ENCODE assay signal across 8 cellular contexts in genomic region chr22:43013355-43014061, GRCh38. TPM values are rescaled to one million over a fixed set of nuclear protein-coding genes. Genes with fewer than 3 reads are reported as not detected.
DNase-seq lines count a peak whose midpoint lies in the region; ATAC-seq, FAIRE-seq and TF ChIP-seq lines count a peak whose summit lies in the region.

No MANE protein-coding gene starts in this region.

- H2BK20ac ChIP-seq in H1 (ENCODE audit: low read length) = no peak overlapping the region

- no peak overlapping the region; the same call in 1 of the 2 replicates for H3K18ac ChIP-seq in H1 (ENCODE audit: extremely low read depth, low read length)

- H4K5ac ChIP-seq in H1 (ENCODE audit: insufficient read length, low read depth, low read length) = no peak overlapping the region

- no peak overlapping the region for H2AK5ac ChIP-seq in H1 (ENCODE audit: low read depth, low read length)

- TF ChIP-seq RAD21 in H1 (IDR thresholded peaks at IDR 0.05 in 1 of 2, conservative IDR thresholded peaks at IDR 0.05 in 1 of 2; ENCODE audit: low read depth in 2 of 2, low read length in 2 of 2) = no peak

- H2BK12ac ChIP-seq in H1 (ENCODE audit: low read depth, low read length) = no peak overlapping the region

- H3K27me3 ChIP-seq in H1 (replicated peaks in 1 of 4; ENCODE audit: control insufficient read depth in 3 of 4, extremely low read depth in 1 of 4, insufficient read depth in 3 of 4, low read length in 3 of 4) (peaks cover 0 to 5% (median 3%) of the 10 kb centered on the region in 4 experiments; a peak in 4 of 7 replicates), osteoblast (ENCODE audit: insufficient read depth, low read length) (no peaks in the 10 kb centered on the region)

- H2AFZ ChIP-seq in H1 (ENCODE audit: low read length) = no peak overlapping the region
- no peak overlapping the region for H2AFZ ChIP-seq in osteoblast (ENCODE audit: low read length)

- no peak for FAIRE-seq in H1 (lab: Jason Lieb, UNC)

- H2BK15ac ChIP-seq in H1 (ENCODE audit: low read length) = no peak overlapping the region

- no peak for ATAC-seq in GM18519 (IDR thresholded peaks at IDR 0.05; ENCODE audit: low FRiP score, unreplicated experiment)

- WGBS in H1 (ENCODE audit: extremely low coverage in 1 of 2, insufficient coverage in 1 of 2, insufficient read length in 1 of 2, insufficient replicate concordance in 2 of 2, low coverage in 1 of 2, low lambda C conversion rate in 2 of 2, missing lambda C conversion rate in 1 of 2), 2 experiments = 65% methylated on average over 9 of the region's 9 CpGs; no CpG with 5 or more reads in 1 of the 2 experiments

- H3K4me1 ChIP-seq in H1 (replicated peaks in 1 of 4; ENCODE audit: control insufficient read depth in 3 of 4, insufficient read depth in 4 of 4, low read length in 3 of 4) (peaks cover 7 to 16% (median 10%) of the 10 kb centered on the region in 4 experiments), osteoblast (ENCODE audit: insufficient read depth, low read length) (peaks cover 32% of the 10 kb centered on the region)

- POLR2A ChIA-PET in H1 (lab: Charles Lee; ENCODE audit: partially characterized antibody) = interaction anchor here (0.6 to 7.5 kb wide), 16 partner anchors 9 to 399 kb away, joined by 3 to 94 read pairs (median 14); partner anchors contain the start of gene POLDIP3

- CTCF ChIA-PET in H1 (lab: Charles Lee; ENCODE audit: partially characterized antibody) = interaction anchor here (0.9 to 3.2 kb wide), 9 partner anchors 9 to 146 kb away, joined by 3 to 9 read pairs (median 4); no protein-coding TSS in a partner anchor

- peaks cover 11 to 16% of the 10 kb centered on the region in 2 experiments for H4K20me1 ChIP-seq in H1 (replicated peaks in 1 of 2; ENCODE audit: control insufficient read depth in 1 of 2, insufficient read depth in 2 of 2, low read length in 2 of 2)
- H4K20me1 ChIP-seq in osteoblast (ENCODE audit: insufficient read depth, low read length) = peaks cover 27% of the 10 kb centered on the region

- H3K4ac ChIP-seq in H1 (replicated peaks; ENCODE audit: insufficient read length, low read depth, low read length) = no peak overlapping the region

- H2BK120ac ChIP-seq in H1 (replicated peaks; ENCODE audit: low read depth, low read length) = no peak overlapping the region

- no peak overlapping the region for H4K8ac ChIP-seq in H1 (ENCODE audit: extremely low read depth, insufficient read depth, low read length)

- H3K79me2 ChIP-seq in H1 (ENCODE audit: control insufficient read depth in 1 of 2, insufficient read depth in 2 of 2, low read length in 2 of 2) = peaks cover 16 to 56% of the 10 kb centered on the region in 2 experiments
- peaks cover 62% of the 10 kb centered on the region for H3K79me2 ChIP-seq in osteoblast (ENCODE audit: insufficient read depth, low read length)

- H3K4me3 ChIP-seq in H1 (ENCODE audit: extremely low read depth in 1 of 4, insufficient read depth in 2 of 4, low read depth in 3 of 4, low read length in 4 of 4) (peak overlapping the region; percentile 67 to 87 (median 86)), osteoblast (ENCODE audit: insufficient read depth, low read length) (peak overlapping the region; percentile 83)

- peak; percentile 33 for DNase-seq in D341Med (ENCODE audit: low spot score)
- DNase-seq in NCI-H226 = peak; percentile 41
- DNase-seq in H1 (ENCODE audit: low read depth in 1 of 2, low spot score in 2 of 2) = no peak
- no peak for DNase-seq in osteoblast (ENCODE audit: insufficient read length, low spot score, missing footprints)
- DNase-seq in stimulated activated CD4-positive, alpha-beta T cell treated with anti-CD3 and anti-CD28 coated beads, Interleukin-2, amount 100 ng/mL, for 48 hours = no peak
- no peak for DNase-seq in SHP77 (lab: John Stamatoyannopoulos, UW)
- DNase-seq in HPDE6-E6E7 (ENCODE audit: extremely low spot score) = no peak

- H3K9ac ChIP-seq in H1 (replicated peaks in 1 of 4; ENCODE audit: extremely low read depth in 1 of 4, low read depth in 3 of 4, low read length in 3 of 4) = peak overlapping the region in 2 of 4 experiments; percentile 53 to 75; a peak in 5 of 7 replicates

- H3K23ac ChIP-seq in H1 (ENCODE audit: insufficient read length) = no peak overlapping the region

- no peak overlapping the region for H3K14ac ChIP-seq in H1 (ENCODE audit: insufficient read length)

- H3K23me2 ChIP-seq in H1 (ENCODE audit: low read depth, low read length) = peaks cover 14% of the 10 kb centered on the region

- H3K9me3 ChIP-seq in H1 (ENCODE audit: insufficient read depth in 2 of 2, low read depth in 1 of 2, low read length in 1 of 2) = no peaks in the 10 kb centered on the region
- H3K9me3 ChIP-seq in osteoblast (ENCODE audit: low read depth, low read length) = no peaks in the 10 kb centered on the region

- TF ChIP-seq CTCF in H1 (IDR thresholded peaks at IDR 0.05; ENCODE audit: control extremely low read depth in 1 of 3, insufficient read depth in 1 of 3, low read depth in 1 of 3, low read length in 3 of 3) (no peak), osteoblast (IDR thresholded peaks at IDR 0.05; ENCODE audit: extremely low read depth, low read depth, low read length) (no peak)

- TF ChIP-seq POLR2A in H1 (IDR thresholded peaks at IDR 0.05; ENCODE audit: control extremely low read depth in 1 of 2, low read depth in 2 of 2, low read length in 2 of 2) = no peak

- H3K27ac ChIP-seq in H1 (ENCODE audit: low read depth, low read length) = no peak overlapping the region
- peak overlapping the region; percentile 71 for H3K27ac ChIP-seq in osteoblast (ENCODE audit: low read depth, low read length)

- H3K4me2 ChIP-seq in H1 (ENCODE audit: insufficient read depth in 1 of 2, low read depth in 2 of 2, low read length in 2 of 2) (peak overlapping the region; percentile 72 to 98), osteoblast (ENCODE audit: insufficient read depth, low read length) (peak overlapping the region; percentile 95)

- no peak overlapping the region for H4K91ac ChIP-seq in H1 (replicated peaks; ENCODE audit: insufficient read length, low read length)

- no peaks in the 10 kb centered on the region for H3K36me3 ChIP-seq in H1 (ENCODE audit: control insufficient read depth in 2 of 4, insufficient read depth in 4 of 4, low read length in 3 of 4)
- no peaks in the 10 kb centered on the region for H3K36me3 ChIP-seq in osteoblast (ENCODE audit: insufficient read depth, low read length)

- no peak overlapping the region for H2BK5ac ChIP-seq in H1 (ENCODE audit: low read depth, low read length)

- no peak for TF ChIP-seq EP300 in H1 (IDR thresholded peaks at IDR 0.05; ENCODE audit: borderline replicate concordance in 1 of 2, low read depth in 2 of 2, low read length in 2 of 2)

- H3K79me1 ChIP-seq in H1 (ENCODE audit: low read depth, low read length) = peaks cover 10% of the 10 kb centered on the region

- H3K56ac ChIP-seq in H1 (replicated peaks; ENCODE audit: insufficient read length, low read depth, low read length) = no peak overlapping the region

TF ChIP-seq in H1, 55 proteins besides CTCF, POLR2A, EP300 and RAD21:
- TF ChIP-seq NANOG (IDR thresholded peaks at IDR 0.05; ENCODE audit: insufficient read depth, low read depth, low read length, poor library complexity, severe bottlenecking) = no peak
- peak; percentile 22 for TF ChIP-seq SAP30 (IDR thresholded peaks at IDR 0.05; ENCODE audit: insufficient read depth, insufficient replicate concordance, low read length)
- TF ChIP-seq, protein P1, sequence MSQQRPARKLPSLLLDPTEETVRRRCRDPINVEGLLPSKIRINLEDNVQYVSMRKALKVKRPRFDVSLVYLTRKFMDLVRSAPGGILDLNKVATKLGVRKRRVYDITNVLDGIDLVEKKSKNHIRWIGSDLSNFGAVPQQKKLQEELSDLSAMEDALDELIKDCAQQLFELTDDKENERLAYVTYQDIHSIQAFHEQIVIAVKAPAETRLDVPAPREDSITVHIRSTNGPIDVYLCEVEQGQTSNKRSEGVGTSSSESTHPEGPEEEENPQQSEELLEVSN (IDR thresholded peaks at IDR 0.05) = 0 out of 2 replicates have a peak, but pooled peaks have one; percentile 17

RNA-seq across cellular contexts. Expression of gene PACSIN2, which starts 1.4 kb away (rescaled TPM):
- 62.6 and 64.2 TPM in 2 replicates for total RNA-seq in H1 (2021; fragmentation: NEBNext Ultra II Directional; extraction: Animal tissue kit (Norgen Biotek cat#: 25700))
- polyA plus RNA-seq in H1 (2011; rRNA removed) = 44.8 and 57.8 TPM in 2 replicates
- polyA plus RNA-seq in H1 (2011; cell fraction: cytosol; rRNA removed) = 73.7 TPM
- polyA plus RNA-seq in H1 (2011; cell fraction: nucleus; rRNA removed) = 60.0 TPM
- 48.4 to 49.4 TPM (median 48.9 TPM) in 4 replicates for polyA plus RNA-seq in H1 (2012, experiment 1 of 2)
- 18.3 TPM for polyA plus RNA-seq in H1 (2012, experiment 2 of 2)
- polyA plus RNA-seq in H1 (2013, experiment 1 of 2) = 32.1 TPM
- polyA plus RNA-seq in H1 (2013, experiment 2 of 2) = 31.1 TPM
- 34.2 and 37.0 TPM in 2 replicates for polyA minus RNA-seq in H1 (2011; rRNA and poly(A)+ RNA removed)
- 19.7 TPM for polyA minus RNA-seq in H1 (2011; cell fraction: cytosol; rRNA and poly(A)+ RNA removed)
- 19.7 TPM for polyA minus RNA-seq in H1 (2011; cell fraction: nucleus; rRNA and poly(A)+ RNA removed)
- total RNA-seq in osteoblast = 33.0 and 38.0 TPM in 2 replicates

Comparison
In these comparisons a context has a peak if more than half of its experiments do, and no peak if none do; other contexts are left out.
1. DNase-seq: peak in D341Med (single experiment) and NCI-H226 (single experiment); none in H1 (0 of 2), osteoblast (single experiment), stimulated activated CD4-positive, alpha-beta T cell treated with anti-CD3 and anti-CD28 coated beads, Interleukin-2, amount 100 ng/mL, for 48 hours (0 of 2), SHP77 (0 of 2) and HPDE6-E6E7 (single experiment).